ENCODE assay signal across 18 cellular contexts in genomic region chr19:32519023-32519422, GRCh38.
DNase-seq lines count a peak whose midpoint lies in the region; ATAC-seq and TF ChIP-seq lines count a peak whose summit lies in the region.
"Had no signal": no experiment of that assay in that cellular context is flagged by ENCODE, and none has a peak within 500 bp of the region (broad histone marks: within the 10 kb centered on the region; RNA-seq: fewer than 3 reads in every experiment).

No MANE protein-coding gene starts in this region.

- no peaks in the 10 kb centered on the region for H3K36me3 ChIP-seq in BLaER1 treated with 17β-estradiol and CSF1 and Interleukin-3, amounts not matched to agents 10 nM and 100 nM
- H3K36me3 ChIP-seq: spleen, thoracic aorta had no signal

- no peaks in the 10 kb centered on the region for H4K20me1 ChIP-seq in BLaER1 treated with 17β-estradiol and CSF1 and Interleukin-3, amounts not matched to agents 10 nM and 100 nM

- CTCF ChIA-PET in activated CD8-positive, alpha-beta T cell treated with anti-CD3 and anti-CD28 coated beads for 36 hours (lab: Charles Lee), result no interaction called here

- DNase-seq in HT1080 (ENCODE audit: low read depth) (peak; percentile 19), T-helper 17 cell (no peak), glomerular endothelial cell (ENCODE audit: extremely low read depth, low read depth, low spot score) (peak; percentile 3), kidney glomerular epithelial cell (lab: John Stamatoyannopoulos, UW) (no peak)
- DNase-seq in activated CD8-positive, alpha-beta T cell treated with anti-CD3 and anti-CD28 coated beads for 36 hours, result no peak
- DNase-seq: activated CD4-positive, CD25-positive, alpha-beta regulatory T cell; activated effector memory CD4-positive, alpha-beta T cell treated with anti-CD3 and anti-CD28 coated beads, Interleukin-2, amount 50 U/mL, for 16 hours; anterior cingulate cortex; GOT3; IMR-90; naive B cell; NCI-H1417 treated with DMSO at 0.1 percent for 48 hours; psoas muscle; spleen had no signal

- POLR2A ChIA-PET in activated CD8-positive, alpha-beta T cell treated with anti-CD3 and anti-CD28 coated beads for 36 hours (lab: Charles Lee), result no interaction called here

- H3K27me3 Mint-ChIP-seq in T-helper 17 cell, result no peaks in the 10 kb centered on the region
- no peaks in the 10 kb centered on the region for H3K27me3 Mint-ChIP-seq in activated CD8-positive, alpha-beta T cell treated with anti-CD3 and anti-CD28 coated beads for 36 hours

- peak overlapping the region; percentile 2 for H3K4me3 Mint-ChIP-seq in T-helper 17 cell
- no peak overlapping the region for H3K4me3 Mint-ChIP-seq in activated CD8-positive, alpha-beta T cell treated with anti-CD3 and anti-CD28 coated beads for 36 hours
- H3K4me3 Mint-ChIP-seq: naive B cell had no signal

- intact Hi-C loops in activated CD8-positive, alpha-beta T cell treated with anti-CD3 and anti-CD28 coated beads for 36 hours (cut with micrococcal nuclease), result no loop called here

- peaks cover 16 to 24% (median 21%) of the 10 kb centered on the region in 10 experiments for H3K4me1 ChIP-seq in BLaER1 treated with 17β-estradiol and CSF1 and Interleukin-3, amounts not matched to agents 10 nM and 100 nM
- H3K4me1 ChIP-seq: psoas muscle had no signal

- H3K27ac Mint-ChIP-seq in T-helper 17 cell, result peak overlapping the region; percentile 24
- no peak overlapping the region for H3K27ac Mint-ChIP-seq in activated CD8-positive, alpha-beta T cell treated with anti-CD3 and anti-CD28 coated beads for 36 hours

- peaks cover 0 to 9% (median 6%) of the 10 kb centered on the region in 11 experiments; a peak in 7 of 22 replicates for H3K9me3 ChIP-seq in BLaER1 treated with 17β-estradiol and CSF1 and Interleukin-3, amounts not matched to agents 10 nM and 100 nM (replicated peaks in 1 of 11)
- no peaks in the 10 kb centered on the region for H3K9me3 ChIP-seq in T-helper 17 cell (ENCODE audit: control insufficient read depth, low read length, poor library complexity, severe bottlenecking)
- H3K9me3 ChIP-seq: psoas muscle, thoracic aorta had no signal

- no peaks in the 10 kb centered on the region for H3K27me3 ChIP-seq in BLaER1 treated with 17β-estradiol and CSF1 and Interleukin-3, amounts not matched to agents 10 nM and 100 nM

- peak overlapping the region; percentile 33 to 62 (median 54) for H3K4me2 ChIP-seq in BLaER1 treated with 17β-estradiol and CSF1 and Interleukin-3, amounts not matched to agents 10 nM and 100 nM

- no peak overlapping the region for H3K4me3 ChIP-seq in BLaER1 treated with 17β-estradiol and CSF1 and Interleukin-3, amounts not matched to agents 10 nM and 100 nM
- H3K4me3 ChIP-seq: psoas muscle, spleen, thoracic aorta had no signal

- ATAC-seq in T-helper 17 cell (peak; percentile 40), GM21717 (IDR thresholded peaks at IDR 0.05; ENCODE audit: unreplicated experiment) (no peak), GM19467 (IDR thresholded peaks at IDR 0.05; ENCODE audit: unreplicated experiment) (no peak)
- no peak for ATAC-seq in activated CD8-positive, alpha-beta T cell treated with anti-CD3 and anti-CD28 coated beads for 36 hours
- ATAC-seq: psoas muscle had no signal

- no peaks in the 10 kb centered on the region for H3K9me3 Mint-ChIP-seq in activated CD8-positive, alpha-beta T cell treated with anti-CD3 and anti-CD28 coated beads for 36 hours

- H3K36me3 Mint-ChIP-seq in T-helper 17 cell (ENCODE audit: low read depth), result no peaks in the 10 kb centered on the region
- no peaks in the 10 kb centered on the region for H3K36me3 Mint-ChIP-seq in activated CD8-positive, alpha-beta T cell treated with anti-CD3 and anti-CD28 coated beads for 36 hours (ENCODE audit: low read depth)

- H3K4me1 Mint-ChIP-seq in T-helper 17 cell, result peaks cover 17% of the 10 kb centered on the region
- H3K4me1 Mint-ChIP-seq in activated CD8-positive, alpha-beta T cell treated with anti-CD3 and anti-CD28 coated beads for 36 hours (ENCODE audit: low read depth), result peaks cover 16% of the 10 kb centered on the region

- H3K27ac ChIP-seq in BLaER1 treated with 17β-estradiol and CSF1 and Interleukin-3, amounts not matched to agents 10 nM and 100 nM, result peak overlapping the region in 6 of 11 experiments; percentile 2 to 28 (median 19); a peak in 4 of 22 replicates
- H3K27ac ChIP-seq: psoas muscle, spleen, thoracic aorta had no signal

- no peak overlapping the region for H3K9ac ChIP-seq in BLaER1 treated with 17β-estradiol and CSF1 and Interleukin-3, amounts not matched to agents 10 nM and 100 nM

- no peak for TF ChIP-seq CTCF in activated CD8-positive, alpha-beta T cell treated with anti-CD3 and anti-CD28 coated beads for 36 hours (IDR thresholded peaks at IDR 0.05)

Comparison
In these comparisons a context has a peak if more than half of its experiments do, and no peak if none do; other contexts are left out.
1. DNase-seq: peak in HT1080 (single experiment) and glomerular endothelial cell (single experiment); none in T-helper 17 cell (0 of 3), kidney glomerular epithelial cell (single experiment) and activated CD8-positive, alpha-beta T cell treated with anti-CD3 and anti-CD28 coated beads for 36 hours (single experiment).